In genomic region chr3:108079043-108079442, GRCh38 we compare ENCODE assay signal across 20 cellular contexts. TPM values are rescaled to one million over a fixed set of nuclear protein-coding genes. Genes with fewer than 3 reads are reported as not detected.
DNase-seq lines count a peak whose midpoint lies in the region; ATAC-seq and TF ChIP-seq lines count a peak whose summit lies in the region.
"Had no signal": no experiment of that assay in that cellular context is flagged by ENCODE, and none has a peak within 500 bp of the region (broad histone marks: within the 10 kb centered on the region; RNA-seq: fewer than 3 reads in every experiment).

No MANE protein-coding gene starts in this region.

- no peak overlapping the region for H3K4me3 Mint-ChIP-seq in activated CD4-positive, alpha-beta T cell treated with anti-CD3 and anti-CD28 coated beads, Interleukin-2, amount 10 ng/mL, durations not matched to agents 7 days and 5 days
- no peak overlapping the region for H3K4me3 Mint-ChIP-seq in Calu3 (ENCODE audit: low read depth, unreplicated experiment)
- H3K4me3 Mint-ChIP-seq in T-helper 17 cell, result peak overlapping the region; percentile 55
- H3K4me3 Mint-ChIP-seq in naive thymus-derived CD8-positive, alpha-beta T cell, result peak overlapping the region in 8 of 10 donors; percentile 7 to 52 (median 20)

- POLR2A ChIA-PET in activated CD4-positive, alpha-beta T cell treated with anti-CD3 and anti-CD28 coated beads, Interleukin-2, amount 10 ng/mL, durations not matched to agents 7 days and 5 days (lab: Charles Lee), result no interaction called here
- POLR2A ChIA-PET in naive thymus-derived CD8-positive, alpha-beta T cell (lab: Charles Lee), result interaction anchor here (1.0 to 1.8 kb wide), 2 partner anchors 11 to 43 kb away, joined by 3 to 5 read pairs; no protein-coding TSS in a partner anchor

- no peaks in the 10 kb centered on the region for H3K9me3 Mint-ChIP-seq in activated CD4-positive, alpha-beta T cell treated with anti-CD3 and anti-CD28 coated beads, Interleukin-2, amount 10 ng/mL, durations not matched to agents 7 days and 5 days
- H3K9me3 Mint-ChIP-seq in Calu3 (ENCODE audit: low read depth, unreplicated experiment), result no peaks in the 10 kb centered on the region
- no peaks in the 10 kb centered on the region for H3K9me3 Mint-ChIP-seq in naive thymus-derived CD8-positive, alpha-beta T cell

- no peaks in the 10 kb centered on the region for H3K27me3 Mint-ChIP-seq in activated CD4-positive, alpha-beta T cell treated with anti-CD3 and anti-CD28 coated beads, Interleukin-2, amount 10 ng/mL, durations not matched to agents 7 days and 5 days
- H3K27me3 Mint-ChIP-seq in Calu3 (ENCODE audit: unreplicated experiment) (no peaks in the 10 kb centered on the region), T-helper 17 cell (no peaks in the 10 kb centered on the region)
- H3K27me3 Mint-ChIP-seq in naive thymus-derived CD8-positive, alpha-beta T cell, result no peaks in the 10 kb centered on the region

- CTCF ChIA-PET in activated CD4-positive, alpha-beta T cell treated with anti-CD3 and anti-CD28 coated beads, Interleukin-2, amount 10 ng/mL, durations not matched to agents 7 days and 5 days (lab: Charles Lee), result no interaction called here
- CTCF ChIA-PET in Calu3 (lab: Charles Lee), result no interaction called here

- TF ChIP-seq CTCF in Calu3 (IDR thresholded peaks at IDR 0.05; ENCODE audit: unreplicated experiment), result no peak

- no peak for DNase-seq in activated CD4-positive, alpha-beta T cell treated with anti-CD3 and anti-CD28 coated beads, Interleukin-2, amount 10 ng/mL, durations not matched to agents 7 days and 5 days
- no peak for DNase-seq in activated CD4-positive, alpha-beta T cell treated with anti-CD3 and anti-CD28 coated beads, Interleukin-2, amount 50 U/mL, for 4 hours
- no peak for DNase-seq in Calu3
- no peak for DNase-seq in T-helper 17 cell
- DNase-seq in naive thymus-derived CD8-positive, alpha-beta T cell, result no peak
- DNase-seq in RPMI8226, result no peak
- DNase-seq in NK-92 treated with Interleukin-12 subunit alpha and Interleukin-12 subunit beta, amount 100 ng/mL, for 24 hours (lab: John Stamatoyannopoulos, UW), result no peak
- DNase-seq: BE2C; dorsolateral prefrontal cortex; lower lobe of right lung; NCI-H2081; NCI-H226; NCI-H774; SK-N-SH; stimulated activated CD4-positive, alpha-beta T cell treated with anti-CD3 and anti-CD28 coated beads, Interleukin-2, amount 100 ng/mL, for 24 hours had no signal

- H3K36me3 Mint-ChIP-seq in activated CD4-positive, alpha-beta T cell treated with anti-CD3 and anti-CD28 coated beads, Interleukin-2, amount 10 ng/mL, durations not matched to agents 7 days and 5 days (ENCODE audit: low read depth), result peaks cover 47% of the 10 kb centered on the region
- peaks cover 8% of the 10 kb centered on the region for H3K36me3 Mint-ChIP-seq in Calu3 (ENCODE audit: insufficient read depth, unreplicated experiment)
- peaks cover 9% of the 10 kb centered on the region for H3K36me3 Mint-ChIP-seq in T-helper 17 cell (ENCODE audit: low read depth)
- peaks cover 11 to 53% (median 21%) of the 10 kb centered on the region in 3 donors for H3K36me3 Mint-ChIP-seq in naive thymus-derived CD8-positive, alpha-beta T cell

- H3K4me1 Mint-ChIP-seq in activated CD4-positive, alpha-beta T cell treated with anti-CD3 and anti-CD28 coated beads, Interleukin-2, amount 10 ng/mL, durations not matched to agents 7 days and 5 days, result peaks cover 61% of the 10 kb centered on the region
- peaks cover 6% of the 10 kb centered on the region for H3K4me1 Mint-ChIP-seq in Calu3 (ENCODE audit: low read depth, unreplicated experiment)
- peaks cover 62% of the 10 kb centered on the region for H3K4me1 Mint-ChIP-seq in T-helper 17 cell
- peaks cover 17 to 74% (median 47%) of the 10 kb centered on the region in 4 donors for H3K4me1 Mint-ChIP-seq in naive thymus-derived CD8-positive, alpha-beta T cell

- intact Hi-C loops in Calu3 (cut with micrococcal nuclease; ENCODE audit: unreplicated experiment), result no loop called here

- no peaks in the 10 kb centered on the region for H3K9me3 ChIP-seq in T-helper 17 cell (ENCODE audit: control insufficient read depth, low read length, poor library complexity, severe bottlenecking)
- H3K9me3 ChIP-seq: A549, BE2C, lower lobe of right lung, SK-N-SH, thoracic aorta, vagina had no signal

- H3K27ac Mint-ChIP-seq in activated CD4-positive, alpha-beta T cell treated with anti-CD3 and anti-CD28 coated beads, Interleukin-2, amount 10 ng/mL, durations not matched to agents 7 days and 5 days, result peak overlapping the region; percentile 41
- H3K27ac Mint-ChIP-seq in Calu3 (ENCODE audit: unreplicated experiment) (no peak overlapping the region), T-helper 17 cell (peak overlapping the region; percentile 21)
- H3K27ac Mint-ChIP-seq in naive thymus-derived CD8-positive, alpha-beta T cell, result peak overlapping the region in 9 of 10 donors; percentile 0 to 83 (median 54)

- TSS peak; percentile 3 for BruUV-seq in Calu3 (replicated peaks; lab: Mats Ljungman, UMichigan)

- ATAC-seq in T-helper 17 cell (no peak), esophagus mucosa (no peak)
- no peak for ATAC-seq in naive thymus-derived CD8-positive, alpha-beta T cell
- ATAC-seq: A549, HCT116, lower lobe of right lung had no signal

RNA-seq across cellular contexts. Expression of gene CD47, which starts 11.8 kb away (rescaled TPM):
- total RNA-seq in activated CD4-positive, alpha-beta T cell treated with anti-CD3 and anti-CD28 coated beads, Interleukin-2, amount 10 ng/mL, durations not matched to agents 7 days and 5 days, result 100 to 1,000 TPM; 145 to 161 TPM
- total RNA-seq in Calu3 (2022), result 174 and 216 TPM in 2 replicates
- total RNA-seq in T-helper 17 cell, result 100 to 1,000 TPM; 150 to 170 TPM
- total RNA-seq in naive thymus-derived CD8-positive, alpha-beta T cell, result 100 to 1,000 TPM; 187 to 192 TPM
- 100 to 1,000 TPM; 127 to 164 (median 135) TPM for polyA plus RNA-seq in naive thymus-derived CD8-positive, alpha-beta T cell
- total RNA-seq in esophagus mucosa, result 95.3 TPM

Comparison
In these comparisons a context has a peak if more than half of its experiments do, and no peak if none do; other contexts are left out.
1. H3K4me3 Mint-ChIP-seq: peak in T-helper 17 cell (single experiment) and naive thymus-derived CD8-positive, alpha-beta T cell (8 of 10); none in activated CD4-positive, alpha-beta T cell treated with anti-CD3 and anti-CD28 coated beads, Interleukin-2, amount 10 ng/mL, durations not matched to agents 7 days and 5 days (single experiment) and Calu3 (single experiment).